8 cellular contexts compared by ENCODE assay signal in genomic region chr1:201703646-201704438, GRCh38.
DNase-seq lines count a peak whose midpoint lies in the region; ATAC-seq, FAIRE-seq and TF ChIP-seq lines count a peak whose summit lies in the region.

No MANE protein-coding gene starts in this region.

- peak overlapping the region; percentile 54 for H3K4me2 ChIP-seq in HepG2 (ENCODE audit: low read depth, low read length)

- no peak overlapping the region for H2AFZ ChIP-seq in HepG2 (ENCODE audit: low read length)

- H3K36me3 ChIP-seq in HepG2 (replicated peaks in 1 of 2; ENCODE audit: control insufficient read depth in 1 of 2, insufficient read depth in 2 of 2, low read length in 2 of 2), result no peaks in the 10 kb centered on the region

- TF ChIP-seq CTCF in HepG2 (CRISPR knock-in tag; IDR thresholded peaks at IDR 0.05), result peak; percentile 95

- no peak overlapping the region for H3K27ac ChIP-seq in HepG2 (ENCODE audit: extremely low read length, insufficient read depth, low read length)

- H3K4me1 Mint-ChIP-seq in activated CD4-positive, alpha-beta T cell treated with anti-CD3 and anti-CD28 coated beads, Interleukin-2, amount 10 ng/mL, durations not matched to agents 24 days and 14 days, result no peaks in the 10 kb centered on the region

- no peak for TF ChIP-seq POLR2A in HepG2 (IDR thresholded peaks at IDR 0.05; ENCODE audit: insufficient read depth in 1 of 2, low read depth in 2 of 2, low read length in 2 of 2)

- H3K4me3 ChIP-seq in HepG2 (replicated peaks in 1 of 3; ENCODE audit: insufficient read depth in 1 of 3, low read depth in 2 of 3, low read length in 3 of 3), result no peak overlapping the region

- H3K9me3 ChIP-seq in HepG2 (ENCODE audit: low read length), result no peaks in the 10 kb centered on the region

- H3K27me3 ChIP-seq in HepG2 (ENCODE audit: control insufficient read depth in 1 of 2, insufficient read depth in 2 of 2, low read length in 2 of 2), result peaks cover 4 to 11% of the 10 kb centered on the region in 2 experiments; a peak in 2 of 5 replicates

- FAIRE-seq in HepG2 (lab: Jason Lieb, UNC), result peak; percentile 59

- no peaks in the 10 kb centered on the region for H3K79me2 ChIP-seq in HepG2 (ENCODE audit: insufficient read depth, low read length)

- in situ Hi-C loops in Caki2 (cut with HindIII; ENCODE audit: low pct_unique_long_range_greater_than_20kb, low sequenced_read_pairs), result no loop called here
- in situ Hi-C loops in HepG2 (cut with HindIII; ENCODE audit: extremely low pct_ligation_motif_present, low pct_unique_long_range_greater_than_20kb), result no loop called here

- H3K36me3 Mint-ChIP-seq in activated CD4-positive, alpha-beta T cell treated with anti-CD3 and anti-CD28 coated beads, Interleukin-2, amount 10 ng/mL, durations not matched to agents 24 days and 14 days (ENCODE audit: low read depth), result no peaks in the 10 kb centered on the region

- peak; percentile 56 for ATAC-seq in HG02852 (IDR thresholded peaks at IDR 0.05; ENCODE audit: unreplicated experiment)
- ATAC-seq in HepG2, result peak; percentile 99

- peak; percentile 89 for TF ChIP-seq RAD21 in HepG2 (CRISPR knock-in tag; IDR thresholded peaks at IDR 0.05)

- TF ChIP-seq EP300 in HepG2 (IDR thresholded peaks at IDR 0.05; ENCODE audit: low read depth in 2 of 2, low read length in 2 of 2) (no peak), HepG2 (CRISPR knock-in tag; IDR thresholded peaks at IDR 0.05; ENCODE audit: borderline replicate concordance) (no peak)

- H3K27ac Mint-ChIP-seq in activated CD4-positive, alpha-beta T cell treated with anti-CD3 and anti-CD28 coated beads, Interleukin-2, amount 10 ng/mL, durations not matched to agents 24 days and 14 days, result no peak overlapping the region

- H3K9ac ChIP-seq in HepG2 (ENCODE audit: insufficient read depth, low read depth, low read length), result no peak overlapping the region

- H3K9me3 Mint-ChIP-seq in activated CD4-positive, alpha-beta T cell treated with anti-CD3 and anti-CD28 coated beads, Interleukin-2, amount 10 ng/mL, durations not matched to agents 24 days and 14 days, result no peaks in the 10 kb centered on the region

- H3K27me3 Mint-ChIP-seq in activated CD4-positive, alpha-beta T cell treated with anti-CD3 and anti-CD28 coated beads, Interleukin-2, amount 10 ng/mL, durations not matched to agents 24 days and 14 days, result peaks cover 5% of the 10 kb centered on the region

- CTCF ChIA-PET in HepG2 (lab: Yijun Ruan, JAX; ENCODE audit: low intra/inter-chr PET ratio, low total read pairs), result interaction anchor here (1.3 to 3.6 kb wide), 3 partner anchors 89 to 173 kb away, joined by 4 to 28 read pairs (median 23); no protein-coding TSS in a partner anchor

- H3K4me1 ChIP-seq in HepG2 (ENCODE audit: insufficient read depth, low read length), result peaks cover 4% of the 10 kb centered on the region; the same call in 1 of the 2 replicates

- WGBS in HepG2 (ENCODE audit: low lambda C conversion rate), result 12% methylated on average over 5 of the region's 23 CpGs

- no peaks in the 10 kb centered on the region; the same call in 1 of the 2 replicates for H4K20me1 ChIP-seq in HepG2 (ENCODE audit: insufficient read depth, low read length)

- intact Hi-C loops in activated CD4-positive, alpha-beta T cell treated with anti-CD3 and anti-CD28 coated beads, Interleukin-2, amount 10 ng/mL, durations not matched to agents 24 days and 14 days (cut with micrococcal nuclease), result loop anchor here (1.0 kb wide), 2 partner anchors 145 to 174 kb away; no protein-coding TSS in a partner anchor
- intact Hi-C loops in HepG2 (cut with micrococcal nuclease; ENCODE audit: unreplicated experiment), result loop anchor here (1.0 kb wide), 2 partner anchors 145 to 174 kb away; no protein-coding TSS in a partner anchor

- POLR2A ChIA-PET in HepG2 (lab: Yijun Ruan, JAX), result no interaction called here

- H3K4me3 Mint-ChIP-seq in activated CD4-positive, alpha-beta T cell treated with anti-CD3 and anti-CD28 coated beads, Interleukin-2, amount 10 ng/mL, durations not matched to agents 24 days and 14 days, result no peak overlapping the region

- DNase-seq in Caki2 (ENCODE audit: low read depth), result peak; percentile 84
- DNase-seq in NCI-H510A (lab: John Stamatoyannopoulos, UW), result peak; percentile 42
- DNase-seq in activated CD4-positive, alpha-beta T cell treated with anti-CD3 and anti-CD28 coated beads, Interleukin-2, amount 10 ng/mL, durations not matched to agents 24 days and 14 days, result peak; percentile 89
- DNase-seq in dedifferentiated amniotic fluid mesenchymal stem cell (ENCODE audit: extremely low spot score), result peak; percentile 74
- DNase-seq in HepG2 (ENCODE audit: low spot score), result peak; percentile 37
- peak; percentile 73 to 75 for DNase-seq in stimulated activated CD4-positive, alpha-beta T cell treated with anti-CD3 and anti-CD28 coated beads, Interleukin-2, amount 100 ng/mL, for 48 hours
- no peak for DNase-seq in OCI-M2 (lab: John Stamatoyannopoulos, UW; ENCODE audit: unreplicated experiment)

- no TSS peak for BruUV-seq in HepG2 (replicated peaks; lab: Mats Ljungman, UMichigan)

TF ChIP-seq in HepG2, 621 proteins besides CTCF, POLR2A, EP300 and RAD21 (continues in another document):
- TF ChIP-seq ARID4A (CRISPR knock-in tag; IDR thresholded peaks at IDR 0.05; ENCODE audit: borderline replicate concordance), result no peak
- peak; percentile 51; the same call in 1 of the 2 replicates for TF ChIP-seq ZNF331 (CRISPR knock-in tag; IDR thresholded peaks at IDR 0.05)
- TF ChIP-seq XRCC5 (optimal IDR thresholded peaks at IDR 0.05; ENCODE audit: low read length), result peak; percentile 58
- peak; percentile 41; the same call in 1 of the 2 replicates for TF ChIP-seq ZNF687 (CRISPR knock-in tag; IDR thresholded peaks at IDR 0.05)
- TF ChIP-seq HNF1B (CRISPR knock-in tag; IDR thresholded peaks at IDR 0.05), result peak; percentile 30; the same call in 1 of the 2 replicates
